8 cellular contexts compared by ENCODE assay signal in genomic region chr20:45987108-45987780, GRCh38. TPM values are rescaled to one million over a fixed set of nuclear protein-coding genes. Genes with fewer than 3 reads are reported as not detected.
DNase-seq lines count a peak whose midpoint lies in the region; ATAC-seq and TF ChIP-seq lines count a peak whose summit lies in the region.

No MANE protein-coding gene starts in this region.

- no peaks in the 10 kb centered on the region for H3K9me2 ChIP-seq in Loucy (replicated peaks; ENCODE audit: low read depth, low read length)

- H3K9me3 Mint-ChIP-seq in T-cell, result no peaks in the 10 kb centered on the region
- no peaks in the 10 kb centered on the region for H3K9me3 Mint-ChIP-seq in activated naive CD8-positive, alpha-beta T cell treated with anti-CD3 and anti-CD28 coated beads, Interleukin-2, amount 10 ng/mL, durations not matched to agents 7 days and 5 days

- no peaks in the 10 kb centered on the region for H3F3A ChIP-seq in Loucy (ENCODE audit: low read depth)

- no peak overlapping the region for H3K9ac ChIP-seq in Loucy (ENCODE audit: low read depth, low read length, poor library complexity, severe bottlenecking)

- H3K4me3 ChIP-seq in GM12864 (ENCODE audit: low read depth, low read length) (no peak overlapping the region), Loucy (ENCODE audit: low read length, poor library complexity, severe bottlenecking) (no peak overlapping the region), left ventricle myocardium inferior (no peak overlapping the region), sigmoid colon (no peak overlapping the region)

- no peaks in the 10 kb centered on the region for H3K79me2 ChIP-seq in Loucy (ENCODE audit: insufficient read depth, low read length)

- TF ChIP-seq POLR2A in sigmoid colon (IDR thresholded peaks at IDR 0.05), result no peak

- H3K36me3 ChIP-seq in Loucy (ENCODE audit: insufficient read depth, low read length), result no peaks in the 10 kb centered on the region
- H3K36me3 ChIP-seq in left ventricle myocardium inferior, result no peaks in the 10 kb centered on the region
- H3K36me3 ChIP-seq in sigmoid colon, result no peaks in the 10 kb centered on the region

- no peaks in the 10 kb centered on the region for H3K36me3 Mint-ChIP-seq in T-cell
- H3K36me3 Mint-ChIP-seq in activated naive CD8-positive, alpha-beta T cell treated with anti-CD3 and anti-CD28 coated beads, Interleukin-2, amount 10 ng/mL, durations not matched to agents 7 days and 5 days, result no peaks in the 10 kb centered on the region

- CTCF ChIA-PET in T-cell (lab: Charles Lee), result interaction anchor here (0.5 to 4.1 kb wide), 11 partner anchors 12 to 413 kb away, joined by 3 to 37 read pairs (median 6); no protein-coding TSS in a partner anchor

- no peak overlapping the region for H3K4me2 ChIP-seq in Loucy (ENCODE audit: low read depth, low read length, poor library complexity, severe bottlenecking)

- no peak overlapping the region for H3K4me3 Mint-ChIP-seq in T-cell
- no peak overlapping the region for H3K4me3 Mint-ChIP-seq in activated naive CD8-positive, alpha-beta T cell treated with anti-CD3 and anti-CD28 coated beads, Interleukin-2, amount 10 ng/mL, durations not matched to agents 7 days and 5 days

- peaks cover 0 to 6% of the 10 kb centered on the region in 2 donors for H3K27me3 Mint-ChIP-seq in T-cell
- H3K27me3 Mint-ChIP-seq in activated naive CD8-positive, alpha-beta T cell treated with anti-CD3 and anti-CD28 coated beads, Interleukin-2, amount 10 ng/mL, durations not matched to agents 7 days and 5 days, result peaks cover 43% of the 10 kb centered on the region

- TF ChIP-seq EP300 in sigmoid colon (IDR thresholded peaks at IDR 0.05), result no peak

- POLR2A ChIA-PET in T-cell (lab: Charles Lee), result interaction anchor here in 1 of 2 donors (0.6 to 0.8 kb wide), 2 partner anchors 21 to 27 kb away, joined by 3 to 6 read pairs; no protein-coding TSS in a partner anchor
- POLR2A ChIA-PET in activated naive CD8-positive, alpha-beta T cell treated with anti-CD3 and anti-CD28 coated beads, Interleukin-2, amount 10 ng/mL, durations not matched to agents 7 days and 5 days (lab: Charles Lee), result interaction anchor here (0.5 to 1.6 kb wide), 7 partner anchors 14 to 626 kb away, joined by 3 to 9 read pairs (median 3); partner anchors contain the start of genes PCIF1 and ZNF335

- ATAC-seq in T-cell (replicated peaks in 1 of 4) (peak; percentile 91 to 99 (median 94)), GM19328 (IDR thresholded peaks at IDR 0.05; ENCODE audit: unreplicated experiment) (no peak), GM19395 (IDR thresholded peaks at IDR 0.05; ENCODE audit: unreplicated experiment) (no peak)
- ATAC-seq in activated naive CD8-positive, alpha-beta T cell treated with anti-CD3 and anti-CD28 coated beads, Interleukin-2, amount 10 ng/mL, durations not matched to agents 7 days and 5 days (ENCODE audit: low read depth), result peak; percentile 98

- whole genome bisulfite sequencing in sigmoid colon, 2 donors, result 10% methylated on average over 16 of the region's 16 CpGs

- no peak overlapping the region for H3K27ac Mint-ChIP-seq in T-cell
- no peak overlapping the region for H3K27ac Mint-ChIP-seq in activated naive CD8-positive, alpha-beta T cell treated with anti-CD3 and anti-CD28 coated beads, Interleukin-2, amount 10 ng/mL, durations not matched to agents 7 days and 5 days

- H3K4me1 Mint-ChIP-seq in T-cell, result peaks cover 0 to 4% (median 0%) of the 10 kb centered on the region in 3 donors
- peaks cover 6% of the 10 kb centered on the region for H3K4me1 Mint-ChIP-seq in activated naive CD8-positive, alpha-beta T cell treated with anti-CD3 and anti-CD28 coated beads, Interleukin-2, amount 10 ng/mL, durations not matched to agents 7 days and 5 days

- H3K27ac ChIP-seq in left ventricle myocardium inferior (replicated peaks) (no peak overlapping the region), sigmoid colon (no peak overlapping the region)

- H2AFZ ChIP-seq in Loucy (ENCODE audit: low read length), result no peak overlapping the region

- no peaks in the 10 kb centered on the region for H4K20me1 ChIP-seq in Loucy (ENCODE audit: insufficient read depth, low read length, poor library complexity, severe bottlenecking)

- H3K4me1 ChIP-seq in Loucy (ENCODE audit: insufficient read depth, low read length, poor library complexity, severe bottlenecking), result no peaks in the 10 kb centered on the region
- no peaks in the 10 kb centered on the region for H3K4me1 ChIP-seq in left ventricle myocardium inferior
- no peaks in the 10 kb centered on the region for H3K4me1 ChIP-seq in sigmoid colon

- TF ChIP-seq CTCF in GM12864 (IDR thresholded peaks at IDR 0.05; ENCODE audit: low read depth, low read length, missing control alignments) (peak; percentile 97), Loucy (conservative IDR thresholded peaks at IDR 0.05; ENCODE audit: low read length) (peak; percentile 91), left ventricle myocardium inferior (IDR thresholded peaks at IDR 0.05; ENCODE audit: borderline replicate concordance) (peak; percentile 84), sigmoid colon (IDR thresholded peaks at IDR 0.05) (peak; percentile 11 to 64 (median 36))

- no peaks in the 10 kb centered on the region for H3K27me3 ChIP-seq in Loucy (ENCODE audit: insufficient read depth, low read length, poor library complexity, severe bottlenecking)
- H3K27me3 ChIP-seq in left ventricle myocardium inferior (ENCODE audit: low read depth), result peaks cover 70% of the 10 kb centered on the region
- H3K27me3 ChIP-seq in sigmoid colon, result peaks cover 0 to 31% (median 9%) of the 10 kb centered on the region in 3 donors

- H3K9me3 ChIP-seq in Loucy (ENCODE audit: insufficient read depth, low read depth, low read length) (no peaks in the 10 kb centered on the region), left ventricle myocardium inferior (replicated peaks) (no peaks in the 10 kb centered on the region), sigmoid colon (no peaks in the 10 kb centered on the region)

- intact Hi-C loops in left ventricle myocardium inferior (cut with micrococcal nuclease), result no loop called here
- intact Hi-C loops in sigmoid colon (cut with DNase I), result no loop called here

- DNase-seq in GM12864 (ENCODE audit: low read depth), result no peak
- DNase-seq in T-cell, result peak; percentile 35 to 80 (median 70)
- peak; percentile 87 for DNase-seq in activated naive CD8-positive, alpha-beta T cell treated with anti-CD3 and anti-CD28 coated beads, Interleukin-2, amount 10 ng/mL, durations not matched to agents 7 days and 5 days
- DNase-seq in left ventricle myocardium inferior, result peak; percentile 68
- peak; percentile 77 for DNase-seq in sigmoid colon

RNA-seq across cellular contexts. Expression of gene ZNF335, which starts 15.2 kb away (rescaled TPM):
- total RNA-seq in T-cell, result 100 to 1,000 TPM in 1 of 5 donors, 10 to 100 TPM in 4; 58.6 to 106 (median 68.3) TPM
- 10 to 100 TPM; 43.3 to 43.7 TPM for total RNA-seq in activated naive CD8-positive, alpha-beta T cell treated with anti-CD3 and anti-CD28 coated beads, Interleukin-2, amount 10 ng/mL, durations not matched to agents 7 days and 5 days
- 8.1 TPM for total RNA-seq in left ventricle myocardium inferior
- total RNA-seq in sigmoid colon, result 10 to 100 TPM; 12.0 to 24.4 (median 14.9) TPM
- polyA plus RNA-seq in sigmoid colon, result 10 to 100 TPM in 1 of 3 donors, 1 to 10 TPM in 2; 5.4 to 17.1 (median 5.5) TPM

RNA-seq across cellular contexts. Expression of gene MMP9, which starts 21.5 kb away (rescaled TPM):
- total RNA-seq in T-cell (1 to 10 TPM in 2 of 5 donors, under 1 TPM in 3; 0.15 to 3.4 (median 0.47) TPM), left ventricle myocardium inferior (0.58 TPM), sigmoid colon (under 1 TPM in 1 of 4 donors, not detected in 3; 0.27 TPM)
- 10 to 100 TPM; 18.4 to 21.8 TPM for total RNA-seq in activated naive CD8-positive, alpha-beta T cell treated with anti-CD3 and anti-CD28 coated beads, Interleukin-2, amount 10 ng/mL, durations not matched to agents 7 days and 5 days
- polyA plus RNA-seq in sigmoid colon, result 10 to 100 TPM in 1 of 3 donors, 1 to 10 TPM in 1, under 1 TPM in 1; 0.60 to 27.1 (median 2.5) TPM

RNA-seq across cellular contexts. Expression of gene SLC12A5, which starts 41.8 kb away (rescaled TPM):
- total RNA-seq in T-cell, result under 1 TPM in 1 of 5 donors, not detected in 4; 0.05 TPM
- 1 to 10 TPM; 1.6 to 1.9 TPM for total RNA-seq in activated naive CD8-positive, alpha-beta T cell treated with anti-CD3 and anti-CD28 coated beads, Interleukin-2, amount 10 ng/mL, durations not matched to agents 7 days and 5 days
- total RNA-seq in left ventricle myocardium inferior, result not detected
- total RNA-seq in sigmoid colon, result under 1 TPM in 1 of 4 donors, not detected in 3; 0.14 TPM
- polyA plus RNA-seq in sigmoid colon, result 1 to 10 TPM in 1 of 3 donors, not detected in 2; 1.4 TPM

RNA-seq across cellular contexts. Expression of gene PCIF1, which starts 52.8 kb away (rescaled TPM):
- total RNA-seq in T-cell (10 to 100 TPM; 74.4 to 78.7 (median 74.6) TPM), left ventricle myocardium inferior (21.9 TPM), sigmoid colon (10 to 100 TPM; 31.4 to 39.3 (median 32.5) TPM)
- total RNA-seq in activated naive CD8-positive, alpha-beta T cell treated with anti-CD3 and anti-CD28 coated beads, Interleukin-2, amount 10 ng/mL, durations not matched to agents 7 days and 5 days, result 10 to 100 TPM; 54.5 to 58.3 TPM
- polyA plus RNA-seq in sigmoid colon, result 10 to 100 TPM; 26.4 to 37.8 (median 27.2) TPM

Comparison
In these comparisons a context has a peak if more than half of its experiments do, and no peak if none do; other contexts are left out.
1. CTCF ChIP-seq: peak in every context shown above with its lines; median percentile 97 in GM12864; 91 in Loucy; 84 in left ventricle myocardium inferior; 36 in sigmoid colon.
2. ATAC-seq: peak in T-cell (4 of 4) and activated naive CD8-positive, alpha-beta T cell treated with anti-CD3 and anti-CD28 coated beads, Interleukin-2, amount 10 ng/mL, durations not matched to agents 7 days and 5 days (single experiment); none in GM19328 (single experiment) and GM19395 (single experiment).
3. RNA of gene MMP9, which starts 21.5 kb away (total RNA-seq): 18.4 to 21.8 TPM in activated naive CD8-positive, alpha-beta T cell treated with anti-CD3 and anti-CD28 coated beads, Interleukin-2, amount 10 ng/mL, durations not matched to agents 7 days and 5 days; 0.58 TPM in left ventricle myocardium inferior (single experiment), 0.15 to 3.4 TPM in T-cell and 0.27 TPM in sigmoid colon; every median in the first group is over 4 times any median in the second.